Comparison of ENCODE assay signal across 17 cellular contexts in the genomic region with DNA sequence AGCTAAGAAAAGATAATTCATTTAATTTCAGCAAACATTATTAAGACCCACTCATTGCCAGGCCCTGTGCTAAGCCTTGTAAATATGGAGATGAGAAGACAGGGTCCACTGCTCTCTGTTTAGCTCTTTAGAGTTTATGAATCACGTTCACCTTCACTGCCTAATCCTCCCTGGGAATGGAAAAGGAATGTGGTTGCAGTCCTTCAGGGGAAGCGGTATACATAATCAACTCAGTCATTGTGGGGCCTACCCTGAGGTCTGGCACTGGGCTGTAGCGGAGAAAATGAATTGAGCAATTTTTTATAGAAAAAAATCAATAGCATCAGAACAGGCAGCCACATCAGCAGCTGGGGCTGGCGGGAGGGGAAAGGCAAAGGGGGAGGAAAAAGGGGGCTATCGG.
"Had no signal": no experiment of that assay in that cellular context is flagged by ENCODE, and none has a peak within 500 bp of the region (broad histone marks: within the 10 kb centered on the region; RNA-seq: fewer than 3 reads in every experiment).

No MANE protein-coding gene starts in this region.

- H3K36me3 ChIP-seq: cardiac muscle cell, upper lobe of right lung had no signal

- ATAC-seq: activated CD8-positive, alpha-beta T cell treated with anti-CD3 and anti-CD28 coated beads for 36 hours; activated naive CD8-positive, alpha-beta T cell treated with anti-CD3 and anti-CD28 coated beads, Interleukin-2, amount 50 U/mL, for 24 hours; body of pancreas; foreskin keratinocyte; natural killer cell treated with Interleukin-12 subunit alpha and Interleukin-12 subunit beta and Interleukin-15 and Interleukin-18, amount 100 ng/mL, for 72 hours; stimulated activated naive CD8-positive, alpha-beta T cell treated with anti-CD3 and anti-CD28 coated beads, Interleukin-15, Interleukin-2, amounts not matched to agents 100 U/mL and 50 U/mL, for 24 hours; upper lobe of right lung had no signal

- H3K27ac Mint-ChIP-seq: activated CD4-positive, alpha-beta T cell treated with anti-CD3 and anti-CD28 coated beads, Interleukin-2, amount 10 ng/mL, durations not matched to agents 7 days and 5 days; activated CD8-positive, alpha-beta T cell treated with anti-CD3 and anti-CD28 coated beads for 36 hours; activated naive CD8-positive, alpha-beta T cell treated with anti-CD3 and anti-CD28 coated beads, Interleukin-2, amount 50 U/mL, for 24 hours; activated T-helper 1 cell treated with anti-CD3 and anti-CD28 coated beads, Interleukin-12 subunit alpha, Interleukin-12 subunit beta, Interleukin-2, Interleukin-4 antibody, amounts not matched to agents 30 ng/mL and 10 ng/mL and 1 ng/mL, durations not matched to agents 14 hours and 24 hours and 36 hours; natural killer cell treated with Interleukin-12 subunit alpha and Interleukin-12 subunit beta and Interleukin-15 and Interleukin-18, amount 100 ng/mL, for 72 hours had no signal

- H3K27me3 ChIP-seq: body of pancreas, cardiac muscle cell, foreskin keratinocyte, upper lobe of right lung had no signal

- H3K4me3 ChIP-seq: body of pancreas, cardiac muscle cell, upper lobe of right lung had no signal

- H3K4me1 ChIP-seq: body of pancreas, foreskin keratinocyte, upper lobe of right lung had no signal

- H3K9me3 Mint-ChIP-seq: activated CD4-positive, alpha-beta T cell treated with anti-CD3 and anti-CD28 coated beads, Interleukin-2, amount 10 ng/mL, durations not matched to agents 7 days and 5 days; activated CD8-positive, alpha-beta T cell treated with anti-CD3 and anti-CD28 coated beads for 36 hours; activated naive CD8-positive, alpha-beta T cell treated with anti-CD3 and anti-CD28 coated beads, Interleukin-2, amount 50 U/mL, for 24 hours; activated T-helper 1 cell treated with anti-CD3 and anti-CD28 coated beads, Interleukin-12 subunit alpha, Interleukin-12 subunit beta, Interleukin-2, Interleukin-4 antibody, amounts not matched to agents 30 ng/mL and 10 ng/mL and 1 ng/mL, durations not matched to agents 14 hours and 24 hours and 36 hours had no signal

- H3K4me1 Mint-ChIP-seq: activated CD4-positive, alpha-beta T cell treated with anti-CD3 and anti-CD28 coated beads, Interleukin-2, amount 10 ng/mL, durations not matched to agents 7 days and 5 days; activated naive CD8-positive, alpha-beta T cell treated with anti-CD3 and anti-CD28 coated beads, Interleukin-2, amount 50 U/mL, for 24 hours had no signal

- H3K9me3 ChIP-seq: body of pancreas, upper lobe of right lung had no signal

- H3K27ac ChIP-seq: body of pancreas, cardiac muscle cell, epithelial cell of prostate, foreskin keratinocyte, upper lobe of right lung had no signal

- DNase-seq: activated CD4-positive, alpha-beta T cell treated with anti-CD3 and anti-CD28 coated beads, Interleukin-2, amount 10 ng/mL, durations not matched to agents 7 days and 5 days; activated CD4-positive, CD25-positive, alpha-beta regulatory T cell treated with anti-CD3 and anti-CD28 coated beads, Interleukin-2, amount 50 U/mL, for 72 hours; activated CD8-positive, alpha-beta T cell treated with anti-CD3 and anti-CD28 coated beads for 36 hours; activated gamma-delta T cell; activated naive CD4-positive, alpha-beta T cell treated with anti-CD3 and anti-CD28 coated beads, Interleukin-2, amount 50 U/mL, for 16 hours; activated naive CD8-positive, alpha-beta T cell treated with anti-CD3 and anti-CD28 coated beads, Interleukin-2, amount 50 U/mL, for 24 hours; foreskin keratinocyte; nucleus accumbens; stimulated activated CD4-positive, alpha-beta T cell treated with anti-CD3 and anti-CD28 coated beads, Interleukin-4, amount 100 ng/mL, for 4 hours; stimulated activated naive CD8-positive, alpha-beta T cell treated with anti-CD3 and anti-CD28 coated beads, Interleukin-15, Interleukin-2, amounts not matched to agents 100 U/mL and 50 U/mL, for 24 hours; T1000; upper lobe of right lung had no signal

- H3K4me3 Mint-ChIP-seq: activated CD4-positive, alpha-beta T cell treated with anti-CD3 and anti-CD28 coated beads, Interleukin-2, amount 10 ng/mL, durations not matched to agents 7 days and 5 days; activated CD8-positive, alpha-beta T cell treated with anti-CD3 and anti-CD28 coated beads for 36 hours; activated naive CD8-positive, alpha-beta T cell treated with anti-CD3 and anti-CD28 coated beads, Interleukin-2, amount 50 U/mL, for 24 hours; activated T-helper 1 cell treated with anti-CD3 and anti-CD28 coated beads, Interleukin-12 subunit alpha, Interleukin-12 subunit beta, Interleukin-2, Interleukin-4 antibody, amounts not matched to agents 30 ng/mL and 10 ng/mL and 1 ng/mL, durations not matched to agents 14 hours and 24 hours and 36 hours; natural killer cell treated with Interleukin-12 subunit alpha and Interleukin-12 subunit beta and Interleukin-15 and Interleukin-18, amount 100 ng/mL, for 72 hours had no signal

- H3K36me3 Mint-ChIP-seq: natural killer cell treated with Interleukin-12 subunit alpha and Interleukin-12 subunit beta and Interleukin-15 and Interleukin-18, amount 100 ng/mL, for 72 hours had no signal

- H3K27me3 Mint-ChIP-seq: activated CD4-positive, alpha-beta T cell treated with anti-CD3 and anti-CD28 coated beads, Interleukin-2, amount 10 ng/mL, durations not matched to agents 7 days and 5 days; activated CD8-positive, alpha-beta T cell treated with anti-CD3 and anti-CD28 coated beads for 36 hours; activated naive CD8-positive, alpha-beta T cell treated with anti-CD3 and anti-CD28 coated beads, Interleukin-2, amount 50 U/mL, for 24 hours; natural killer cell treated with Interleukin-12 subunit alpha and Interleukin-12 subunit beta and Interleukin-15 and Interleukin-18, amount 100 ng/mL, for 72 hours had no signal
